In the genomic region with DNA sequence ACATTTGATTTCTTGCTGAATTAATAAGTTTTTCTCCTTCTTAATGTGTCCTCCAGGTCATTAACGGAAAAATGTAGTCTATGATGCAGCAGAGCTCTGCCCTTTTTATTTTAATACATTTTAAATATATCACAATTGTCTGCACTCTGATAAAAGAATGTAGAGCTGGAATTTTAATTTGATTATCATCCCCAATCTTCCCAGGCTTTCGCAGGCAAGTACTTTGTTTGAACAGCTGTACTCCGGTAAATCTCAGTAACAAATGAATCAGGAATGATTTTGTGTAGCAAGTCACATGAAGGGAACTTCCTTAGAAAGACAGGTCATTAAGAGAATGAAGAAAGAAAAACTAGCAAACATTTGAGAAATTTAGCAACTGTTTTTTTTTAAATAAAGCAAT, we compare ENCODE assay signal across 1 cellular context.
TF ChIP-seq lines count a peak whose summit lies in the region.

No MANE protein-coding gene starts in this region.

TF ChIP-seq in SK-N-SH, 30 proteins besides CTCF, POLR2A, EP300 and RAD21 (continued from another document):
- TF ChIP-seq RCOR1 (IDR thresholded peaks at IDR 0.05; ENCODE audit: low read length) (peak; percentile 41), YY1 (IDR thresholded peaks at IDR 0.05; ENCODE audit: low read depth) (no peak), SIN3A (IDR thresholded peaks at IDR 0.05; ENCODE audit: borderline replicate concordance, low read depth, low read length) (0 out of 2 replicates have a peak, but pooled peaks have one; percentile 35), JUND (IDR thresholded peaks at IDR 0.05) (peak; percentile 25; the same call in 1 of the 2 replicates), FOXM1 (IDR thresholded peaks at IDR 0.05; ENCODE audit: low read depth) (0 out of 2 replicates have a peak, but pooled peaks have one; percentile 22), MEF2A (IDR thresholded peaks at IDR 0.05; ENCODE audit: borderline replicate concordance, low read depth) (no peak), TEAD4 (IDR thresholded peaks at IDR 0.05; ENCODE audit: borderline replicate concordance, insufficient read depth) (peak; percentile 80; the same call in 1 of the 2 replicates)
